18 cellular contexts compared by ENCODE assay signal in genomic region chr17:1559047-1559742, GRCh38. TPM values are rescaled to one million over a fixed set of nuclear protein-coding genes. Genes with fewer than 3 reads are reported as not detected.
A peak's percentile ranks its signal among the peaks of the same experiment; 100 is the strongest.
DNase-seq lines count a peak whose midpoint lies in the region; ATAC-seq and TF ChIP-seq lines count a peak whose summit lies in the region.
"Had no signal": no experiment of that assay in that cellular context is flagged by ENCODE, and none has a peak within 500 bp of the region (broad histone marks: within the 10 kb centered on the region; RNA-seq: fewer than 3 reads in every experiment).

No MANE protein-coding gene starts in this region.

- H3K36me3 ChIP-seq in BLaER1 treated with 17β-estradiol and CSF1 and Interleukin-3, amounts not matched to agents 10 nM and 100 nM = peaks cover 0 to 51% (median 37%) of the 10 kb centered on the region in 11 experiments; a peak in 18 of 22 replicates
- no peaks in the 10 kb centered on the region for H3K36me3 ChIP-seq in neural progenitor cell
- H3K36me3 ChIP-seq in effector memory CD4-positive, alpha-beta T cell (ENCODE audit: control insufficient read depth, insufficient read depth, low read length) = peaks cover 5% of the 10 kb centered on the region

- peak overlapping the region in 4 of 10 experiments; percentile 6 to 96 (median 86); a peak in 4 of 20 replicates for H3K4me3 ChIP-seq in BLaER1 treated with 17β-estradiol and CSF1 and Interleukin-3, amounts not matched to agents 10 nM and 100 nM
- peak overlapping the region; percentile 9 for H3K4me3 ChIP-seq in epithelial cell of proximal tubule (ENCODE audit: low read depth, low read length)
- H3K4me3 ChIP-seq in neural progenitor cell = no peak overlapping the region
- no peak overlapping the region for H3K4me3 ChIP-seq in effector memory CD4-positive, alpha-beta T cell (ENCODE audit: insufficient read depth, low read depth, low read length, poor library complexity, severe bottlenecking)
- H3K4me3 ChIP-seq: psoas muscle had no signal

- H3K4me3 Mint-ChIP-seq in IgD-negative memory B cell (peak overlapping the region in 2 of 4 donors; percentile 9 to 90), neural progenitor cell (peak overlapping the region; percentile 94)
- H3K4me3 Mint-ChIP-seq: stimulated activated naive CD8-positive, alpha-beta T cell treated with anti-CD3 and anti-CD28 coated beads, Interleukin-15, amount 100 ng/mL, for 72 hours had no signal

- H3K9me3 Mint-ChIP-seq in IgD-negative memory B cell (no peaks in the 10 kb centered on the region), neural progenitor cell (no peaks in the 10 kb centered on the region)
- H3K9me3 Mint-ChIP-seq: stimulated activated naive CD8-positive, alpha-beta T cell treated with anti-CD3 and anti-CD28 coated beads, Interleukin-15, amount 100 ng/mL, for 72 hours had no signal

- H2AFZ ChIP-seq in neural progenitor cell (replicated peaks) = no peak overlapping the region

- ATAC-seq in GM18502 (IDR thresholded peaks at IDR 0.05; ENCODE audit: poor library complexity, unreplicated experiment) = no peak
- ATAC-seq: left colon; psoas muscle; Right ventricle myocardium inferior; stimulated activated naive CD8-positive, alpha-beta T cell treated with anti-CD3 and anti-CD28 coated beads, Interleukin-15, amount 100 ng/mL, for 72 hours had no signal

- peak overlapping the region in 8 of 11 experiments; percentile 15 to 95 (median 92); a peak in 10 of 22 replicates for H3K9ac ChIP-seq in BLaER1 treated with 17β-estradiol and CSF1 and Interleukin-3, amounts not matched to agents 10 nM and 100 nM
- no peak overlapping the region for H3K9ac ChIP-seq in neural progenitor cell

- peak overlapping the region; percentile 90 to 100 (median 97) for H3K4me2 ChIP-seq in BLaER1 treated with 17β-estradiol and CSF1 and Interleukin-3, amounts not matched to agents 10 nM and 100 nM
- H3K4me2 ChIP-seq in neural progenitor cell = peak overlapping the region; percentile 99

- H3K27ac Mint-ChIP-seq in IgD-negative memory B cell (peak overlapping the region in 2 of 3 donors; percentile 37 to 75), neural progenitor cell (no peak overlapping the region)
- H3K27ac Mint-ChIP-seq: stimulated activated naive CD8-positive, alpha-beta T cell treated with anti-CD3 and anti-CD28 coated beads, Interleukin-15, amount 100 ng/mL, for 72 hours had no signal

- H3K4me1 Mint-ChIP-seq in IgD-negative memory B cell (peaks cover 22 to 59% (median 45%) of the 10 kb centered on the region in 3 donors), neural progenitor cell (peaks cover 53% of the 10 kb centered on the region)

- peak overlapping the region in 5 of 11 experiments; percentile 6 to 17 (median 12); a peak in 5 of 22 replicates for H3K27ac ChIP-seq in BLaER1 treated with 17β-estradiol and CSF1 and Interleukin-3, amounts not matched to agents 10 nM and 100 nM
- peak overlapping the region; percentile 52 for H3K27ac ChIP-seq in neural progenitor cell
- no peak overlapping the region for H3K27ac ChIP-seq in effector memory CD4-positive, alpha-beta T cell (ENCODE audit: insufficient read depth, low read length, poor library complexity, severe bottlenecking)
- H3K27ac ChIP-seq: psoas muscle had no signal

- no peaks in the 10 kb centered on the region for H3K36me3 Mint-ChIP-seq in IgD-negative memory B cell
- H3K36me3 Mint-ChIP-seq in neural progenitor cell = peaks cover 13% of the 10 kb centered on the region

- H3F3A ChIP-seq in neural progenitor cell (ENCODE audit: low read depth) = peaks cover 28% of the 10 kb centered on the region

- H3K4me1 ChIP-seq in BLaER1 treated with 17β-estradiol and CSF1 and Interleukin-3, amounts not matched to agents 10 nM and 100 nM = peaks cover 77 to 88% (median 86%) of the 10 kb centered on the region in 10 experiments
- peaks cover 31% of the 10 kb centered on the region for H3K4me1 ChIP-seq in neural progenitor cell
- peaks cover 16% of the 10 kb centered on the region for H3K4me1 ChIP-seq in effector memory CD4-positive, alpha-beta T cell (ENCODE audit: control insufficient read depth, insufficient read depth, low read length, poor library complexity, severe bottlenecking)

- H3K27me3 ChIP-seq in BLaER1 treated with 17β-estradiol and CSF1 and Interleukin-3, amounts not matched to agents 10 nM and 100 nM = peaks cover 0 to 13% (median 10%) of the 10 kb centered on the region in 11 experiments; a peak in 12 of 22 replicates
- no peaks in the 10 kb centered on the region for H3K27me3 ChIP-seq in neural progenitor cell
- no peaks in the 10 kb centered on the region for H3K27me3 ChIP-seq in effector memory CD4-positive, alpha-beta T cell (replicated peaks; ENCODE audit: control insufficient read depth, insufficient read depth, low read length, poor library complexity, severe bottlenecking)

- no peaks in the 10 kb centered on the region for H3K27me3 Mint-ChIP-seq in IgD-negative memory B cell
- peaks cover 9% of the 10 kb centered on the region for H3K27me3 Mint-ChIP-seq in neural progenitor cell (ENCODE audit: insufficient read depth, low read depth)

- peaks cover 59% of the 10 kb centered on the region for H3K79me2 ChIP-seq in neural progenitor cell (ENCODE audit: low read depth)

- no peaks in the 10 kb centered on the region for H3K9me3 ChIP-seq in BLaER1 treated with 17β-estradiol and CSF1 and Interleukin-3, amounts not matched to agents 10 nM and 100 nM (replicated peaks in 1 of 11)
- no peaks in the 10 kb centered on the region for H3K9me3 ChIP-seq in neural progenitor cell (ENCODE audit: low read depth)
- no peaks in the 10 kb centered on the region for H3K9me3 ChIP-seq in effector memory CD4-positive, alpha-beta T cell (ENCODE audit: control insufficient read depth, low read length)
- H3K9me3 ChIP-seq: psoas muscle had no signal

- DNase-seq in epithelial cell of proximal tubule (ENCODE audit: low read depth) (no peak), neural progenitor cell (ENCODE audit: low spot score) (peak; percentile 57), amygdala (lab: John Stamatoyannopoulos, UW) (no peak), NCI-H446 treated with DMSO at 0.1 percent for 48 hours (lab: John Stamatoyannopoulos, UW) (no peak)
- DNase-seq in effector memory CD4-positive, alpha-beta T cell = no peak
- DNase-seq: activated gamma-delta T cell treated with Interleukin-2 at 50 U/mL for 16 hours; dermis blood vessel endothelial cell; Karpas-422; left colon; NCI-H1417 treated with DMSO at 0.1 percent for 48 hours; NCI-H226; stimulated activated CD4-positive, alpha-beta T cell treated with anti-CD3 and anti-CD28 coated beads, Interleukin-15, amount 100 ng/mL, for 24 hours; stimulated activated naive CD8-positive, alpha-beta T cell treated with anti-CD3 and anti-CD28 coated beads, Interleukin-15, amount 100 ng/mL, for 72 hours had no signal

- TF ChIP-seq CTCF in epithelial cell of proximal tubule (conservative IDR thresholded peaks at IDR 0.05; ENCODE audit: low read depth, low read length) = no peak
- no peak for TF ChIP-seq CTCF in neural progenitor cell (IDR thresholded peaks at IDR 0.05)

- peaks cover 32 to 83% (median 77%) of the 10 kb centered on the region in 11 experiments for H4K20me1 ChIP-seq in BLaER1 treated with 17β-estradiol and CSF1 and Interleukin-3, amounts not matched to agents 10 nM and 100 nM
- H4K20me1 ChIP-seq in neural progenitor cell (ENCODE audit: low read depth) = peaks cover 78% of the 10 kb centered on the region

RNA-seq across cellular contexts. Expression of gene PITPNA, which starts 3.4 kb away (rescaled TPM):
- 32.1 TPM for polyA plus RNA-seq in IgD-negative memory B cell
- total RNA-seq in epithelial cell of proximal tubule = 25.9 and 32.5 TPM in 2 replicates
- total RNA-seq in neural progenitor cell (ENCODE audit: low replicate concordance) = 25.3 and 29.6 TPM in 2 replicates

RNA-seq across cellular contexts. Expression of gene INPP5K, which starts 42.8 kb away (rescaled TPM):
- polyA plus RNA-seq in IgD-negative memory B cell = 51.7 TPM
- total RNA-seq in epithelial cell of proximal tubule = 10.7 and 27.3 TPM in 2 replicates
- total RNA-seq in neural progenitor cell (ENCODE audit: low replicate concordance) = 11.7 and 20.9 TPM in 2 replicates
